ENCODE assay signal across 7 cellular contexts in the genomic region with DNA sequence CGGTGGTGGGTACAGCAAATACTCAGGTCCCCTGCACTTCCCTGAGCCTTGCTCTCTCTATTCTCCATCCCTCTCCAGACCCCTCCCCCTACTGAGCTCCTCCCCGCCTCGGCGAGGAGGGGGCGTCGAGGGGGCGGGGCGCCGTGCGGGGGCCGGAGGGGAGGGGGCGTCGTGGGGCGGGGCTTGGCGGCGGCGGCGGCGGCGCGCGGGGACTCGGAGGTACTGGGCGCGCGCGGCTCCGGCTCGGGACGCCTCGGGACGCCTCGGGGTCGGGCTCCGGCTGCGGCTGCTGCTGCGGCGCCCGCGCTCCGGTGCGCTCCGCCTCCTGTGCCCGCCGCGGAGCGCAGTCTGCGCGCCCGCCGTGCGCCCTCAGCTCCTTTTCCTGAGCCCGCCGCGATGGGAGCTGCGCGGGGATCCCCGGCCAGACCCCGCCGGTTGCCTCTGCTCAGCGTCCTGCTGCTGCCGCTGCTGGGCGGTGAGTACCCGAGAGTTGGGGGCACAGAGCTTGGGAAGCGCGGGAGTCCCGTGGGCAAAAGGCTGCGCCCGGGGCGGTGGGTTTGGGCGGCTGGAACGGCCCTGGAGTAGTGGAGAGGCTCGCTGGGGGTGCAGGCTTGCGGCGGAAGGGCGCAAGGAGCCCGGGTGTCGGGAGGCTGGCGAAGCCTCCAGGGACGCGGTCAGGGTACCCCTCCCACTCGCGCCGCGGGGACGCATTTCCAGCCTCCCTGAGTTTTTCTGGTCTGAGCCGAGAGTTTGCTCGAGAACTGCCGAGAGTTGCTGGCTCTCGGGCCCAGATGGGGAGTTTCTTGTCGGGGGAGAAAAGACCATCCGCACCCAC. TPM values are rescaled to one million over a fixed set of nuclear protein-coding genes. Genes with fewer than 3 reads are reported as not detected.
DNase-seq lines count a peak whose midpoint lies in the region; ATAC-seq and TF ChIP-seq lines count a peak whose summit lies in the region.

PTK7 (plus strand) TSS at position 222 of the 835 bp plus-strand sequence; CDS start at position 397, 175 bp downstream.

- intact Hi-C loops in activated B cell treated with CpG ODN at 0.5 μM for 24 hours (cut with micrococcal nuclease), result no loop called here

- H3K27me3 Mint-ChIP-seq in activated B cell treated with CpG ODN at 0.5 μM for 24 hours, result peaks cover 17% of the 10 kb centered on the region

- peaks cover 0 to 34% of the 10 kb centered on the region in 2 donors for H3K36me3 ChIP-seq in muscle layer of duodenum (ENCODE audit: control insufficient read depth in 1 of 2, insufficient read depth in 2 of 2, low read length in 2 of 2)
- H3K36me3 ChIP-seq in urinary bladder (ENCODE audit: insufficient read depth), result no peaks in the 10 kb centered on the region

- peaks cover 31% of the 10 kb centered on the region for H3K36me3 Mint-ChIP-seq in activated B cell treated with CpG ODN at 0.5 μM for 24 hours (ENCODE audit: low read depth)

- peak; percentile 86 for DNase-seq in GM03348 (ENCODE audit: low spot score)
- peak; percentile 92 for DNase-seq in NCI-H146 (lab: John Stamatoyannopoulos, UW)
- DNase-seq in activated B cell treated with CpG ODN at 0.5 μM for 24 hours, result no peak
- peak; percentile 21 to 25 for DNase-seq in erythroblast (lab: John Stamatoyannopoulos, UW)

- peak within 1 kb of the TSS; percentile 71 for H3K4me3 Mint-ChIP-seq in activated B cell treated with CpG ODN at 0.5 μM for 24 hours

- peak; percentile 56 for ATAC-seq in activated B cell treated with CpG ODN at 0.5 μM for 24 hours (ENCODE audit: low read depth)
- no peak for ATAC-seq in HG03571 (IDR thresholded peaks at IDR 0.05; ENCODE audit: unreplicated experiment)

- H3K9me3 Mint-ChIP-seq in activated B cell treated with CpG ODN at 0.5 μM for 24 hours, result no peaks in the 10 kb centered on the region

- no peak within 1 kb of the TSS for H3K27ac Mint-ChIP-seq in activated B cell treated with CpG ODN at 0.5 μM for 24 hours

- peaks cover 12% of the 10 kb centered on the region for H3K4me1 Mint-ChIP-seq in activated B cell treated with CpG ODN at 0.5 μM for 24 hours

- peak within 1 kb of the TSS; percentile 57 to 73 for H3K4me3 ChIP-seq in muscle layer of duodenum (ENCODE audit: low read depth in 1 of 2, low read length in 2 of 2)
- H3K4me3 ChIP-seq in urinary bladder (ENCODE audit: low read depth, low read length), result peak within 1 kb of the TSS; percentile 88

- peaks cover 9% of the 10 kb centered on the region for H3K27me3 ChIP-seq in muscle layer of duodenum (ENCODE audit: low read depth, low read length)

- POLR2A ChIA-PET in activated B cell treated with CpG ODN at 0.5 μM for 24 hours (lab: Charles Lee), result interaction anchor here (0.5 to 1.4 kb wide), 3 partner anchors 17 to 1857 kb away, joined by 3 to 4 read pairs (median 3); partner anchors contain the start of genes KLC4 and MRPL2

- H3K4me1 ChIP-seq in muscle layer of duodenum (ENCODE audit: control insufficient read depth in 1 of 2, insufficient read depth in 2 of 2, low read length in 2 of 2) (peaks cover 0 to 16% of the 10 kb centered on the region in 2 donors), urinary bladder (ENCODE audit: insufficient read depth) (no peaks in the 10 kb centered on the region)

- H3K27ac ChIP-seq in muscle layer of duodenum (ENCODE audit: low read length) (no peak within 1 kb of the TSS), urinary bladder (ENCODE audit: low read depth) (peak within 1 kb of the TSS; percentile 48)

- WGBS in urinary bladder, result under 1% methylated on average over 91 of the region's 92 CpGs

- no peak for TF ChIP-seq CTCF in activated B cell treated with CpG ODN at 0.5 μM for 24 hours (IDR thresholded peaks at IDR 0.05)

- CTCF ChIA-PET in activated B cell treated with CpG ODN at 0.5 μM for 24 hours (lab: Charles Lee), result no interaction called here

- no peak for TF ChIP-seq POLR2A in erythroblast (IDR thresholded peaks at IDR 0.05; ENCODE audit: low read length)

- no peaks in the 10 kb centered on the region for H3K9me3 ChIP-seq in muscle layer of duodenum (ENCODE audit: control insufficient read depth in 1 of 2, low read length in 2 of 2)

RNA-seq across cellular contexts. Expression of gene PTK7, which starts in this region (rescaled TPM):
- total RNA-seq in activated B cell treated with CpG ODN at 0.5 μM for 24 hours (0.66 and 0.82 TPM in 2 replicates), urinary bladder (89.6 TPM)
- polyA plus RNA-seq in urinary bladder, result 49.6 TPM

Comparison
In these comparisons a context has a peak if more than half of its experiments do, and no peak if none do; other contexts are left out.
1. RNA of gene PTK7 (total RNA-seq): 89.6 TPM in urinary bladder (single experiment); 0.66 to 0.82 TPM in activated B cell treated with CpG ODN at 0.5 μM for 24 hours; every median in the first group is over 10 times any median in the second.
2. Peak in ATAC-seq in activated B cell treated with CpG ODN at 0.5 μM for 24 hours; RNA of the gene not detected or under 1 TPM.